ENCODE assay signal across 9 cellular contexts in the genomic region with DNA sequence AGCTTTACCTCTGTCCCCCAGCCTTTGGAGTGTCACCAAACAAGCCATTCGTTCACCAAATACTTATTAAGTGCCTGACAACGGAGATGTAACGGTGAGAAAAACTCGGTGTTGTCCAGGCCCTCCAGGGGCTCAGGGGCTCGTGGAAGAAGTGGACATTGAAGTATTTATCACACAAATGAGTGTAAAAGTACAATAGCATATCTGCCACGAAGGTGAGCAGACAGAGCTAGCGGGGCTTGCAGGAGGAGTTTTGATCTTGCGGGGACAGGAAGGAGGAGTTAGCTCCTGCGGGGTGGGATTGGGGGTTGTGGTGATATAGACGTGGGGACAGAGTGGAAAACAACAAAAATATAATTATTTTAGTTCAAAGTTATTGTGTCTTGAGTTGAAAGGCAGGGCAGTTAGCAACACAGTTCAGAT. TPM values are rescaled to one million over a fixed set of nuclear protein-coding genes. Genes with fewer than 3 reads are reported as not detected.
DNase-seq lines count a peak whose midpoint lies in the region; ATAC-seq and TF ChIP-seq lines count a peak whose summit lies in the region.
"Not testable (repeated sequence)": the region's sequence is repeated elsewhere in the genome, so short reads cannot be mapped to it uniquely, and the experiment has no call there.
"Had no signal": no experiment of that assay in that cellular context is flagged by ENCODE, and none has a peak within 500 bp of the region (broad histone marks: within the 10 kb centered on the region; RNA-seq: fewer than 3 reads in every experiment).

No MANE protein-coding gene starts in this region.

- H3K27me3 Mint-ChIP-seq in activated naive CD8-positive, alpha-beta T cell treated with anti-CD3 and anti-CD28 coated beads, Interleukin-2, amount 10 ng/mL, durations not matched to agents 7 days and 5 days; natural killer cell (ENCODE audit: low read depth in 2 of 2); stimulated activated memory B cell treated with anti-CD40 and anti-IgM and Interleukin-4, amounts not matched to agents 10 μg/mL and 1 μg/mL and 100 μg/mL, for 72 hours: not testable (repeated sequence)

- H3K4me1 ChIP-seq in HEK293 (ENCODE audit: control insufficient read depth, insufficient read depth, low read length); endocrine pancreas (ENCODE audit: control insufficient read depth, insufficient read depth, low read length); iPS-18a (ENCODE audit: control insufficient read depth, low read depth, low read length): not testable (repeated sequence)

- TF ChIP-seq CTCF in AG04450 (IDR thresholded peaks at IDR 0.05; ENCODE audit: low read depth, low read length); HEK293 (tag by site-specific recombination; IDR thresholded peaks at IDR 0.05); natural killer cell (IDR thresholded peaks at IDR 0.05): not testable (repeated sequence)

- peak overlapping the region; percentile 96 for H3K4me3 Mint-ChIP-seq in activated naive CD8-positive, alpha-beta T cell treated with anti-CD3 and anti-CD28 coated beads, Interleukin-2, amount 10 ng/mL, durations not matched to agents 7 days and 5 days
- peak overlapping the region; percentile 94 for H3K4me3 Mint-ChIP-seq in natural killer cell
- H3K4me3 Mint-ChIP-seq in stimulated activated memory B cell treated with anti-CD40 and anti-IgM and Interleukin-4, amounts not matched to agents 10 μg/mL and 1 μg/mL and 100 μg/mL, for 72 hours, result peak overlapping the region; percentile 97

- not testable (repeated sequence) for H3K9me3 ChIP-seq in AG04450 (ENCODE audit: control insufficient read depth, insufficient read depth, low read length); HEK293 (ENCODE audit: control insufficient read depth, insufficient read depth, low read depth, low read length); SK-N-MC (ENCODE audit: low read depth, low read length); endocrine pancreas (ENCODE audit: control insufficient read depth, low read length); iPS-18a (ENCODE audit: control insufficient read depth, low read depth, low read length)

- not testable (repeated sequence) for ATAC-seq in activated naive CD8-positive, alpha-beta T cell treated with anti-CD3 and anti-CD28 coated beads, Interleukin-2, amount 10 ng/mL, durations not matched to agents 7 days and 5 days (ENCODE audit: low read depth); natural killer cell; stimulated activated memory B cell treated with anti-CD40 and anti-IgM and Interleukin-4, amounts not matched to agents 10 μg/mL and 1 μg/mL and 100 μg/mL, for 72 hours

- H3K27ac ChIP-seq in AG04450 (ENCODE audit: low read depth, low read length) (peak overlapping the region; percentile 12), HEK293 (ENCODE audit: extremely low read depth, low read depth, low read length) (peak overlapping the region; percentile 60; the same call in 1 of the 2 replicates), iPS-18a (ENCODE audit: low read length) (peak overlapping the region; percentile 53)
- H3K27ac ChIP-seq in SK-N-MC, result not testable (repeated sequence)

- H3K9ac ChIP-seq in SK-N-MC (ENCODE audit: insufficient read length) (peak overlapping the region; percentile 38), endocrine pancreas (ENCODE audit: control insufficient read depth, insufficient read depth, low read length) (peak overlapping the region; percentile 99), iPS-18a (ENCODE audit: low read length) (peak overlapping the region; percentile 81)

- not testable (repeated sequence) for DNase-seq in AG04450 (ENCODE audit: low read depth, low spot score); SK-N-MC (ENCODE audit: low read depth, low spot score); activated naive CD8-positive, alpha-beta T cell treated with anti-CD3 and anti-CD28 coated beads, Interleukin-2, amount 10 ng/mL, durations not matched to agents 7 days and 5 days; natural killer cell

- CTCF ChIA-PET in AG04450 (lab: Charles Lee); HEK293 (lab: Yijun Ruan, JAX): not testable (repeated sequence)

- H3K9me3 Mint-ChIP-seq in activated naive CD8-positive, alpha-beta T cell treated with anti-CD3 and anti-CD28 coated beads, Interleukin-2, amount 10 ng/mL, durations not matched to agents 7 days and 5 days; natural killer cell; stimulated activated memory B cell treated with anti-CD40 and anti-IgM and Interleukin-4, amounts not matched to agents 10 μg/mL and 1 μg/mL and 100 μg/mL, for 72 hours: not testable (repeated sequence)

- H3K4me3 ChIP-seq in AG04450 (ENCODE audit: low read depth, low read length) (peak overlapping the region; percentile 58), HEK293 (ENCODE audit: low read depth, low read length) (peak overlapping the region; percentile 37), SK-N-MC (peak overlapping the region; percentile 90), endocrine pancreas (ENCODE audit: control insufficient read depth, insufficient read depth, low read length) (peak overlapping the region; percentile 74), iPS-18a (ENCODE audit: low read length) (peak overlapping the region; percentile 96)

- H3K27ac Mint-ChIP-seq in activated naive CD8-positive, alpha-beta T cell treated with anti-CD3 and anti-CD28 coated beads, Interleukin-2, amount 10 ng/mL, durations not matched to agents 7 days and 5 days, result peak overlapping the region; percentile 99
- peak overlapping the region; percentile 93 to 98 for H3K27ac Mint-ChIP-seq in natural killer cell
- H3K27ac Mint-ChIP-seq in stimulated activated memory B cell treated with anti-CD40 and anti-IgM and Interleukin-4, amounts not matched to agents 10 μg/mL and 1 μg/mL and 100 μg/mL, for 72 hours, result peak overlapping the region; percentile 94

- intact Hi-C loops in natural killer cell (cut with micrococcal nuclease), result loop anchor here (5.0 kb wide), 1 partner anchor 220 kb away; a partner anchor contains a TSS

- H3K27me3 ChIP-seq in AG04450 (ENCODE audit: control insufficient read depth, insufficient read depth, low read length); endocrine pancreas (ENCODE audit: control insufficient read depth, insufficient read depth, low read length); iPS-18a (ENCODE audit: control insufficient read depth, insufficient read depth, low read length): not testable (repeated sequence)

- not testable (repeated sequence) for H3K36me3 Mint-ChIP-seq in activated naive CD8-positive, alpha-beta T cell treated with anti-CD3 and anti-CD28 coated beads, Interleukin-2, amount 10 ng/mL, durations not matched to agents 7 days and 5 days; natural killer cell; stimulated activated memory B cell treated with anti-CD40 and anti-IgM and Interleukin-4, amounts not matched to agents 10 μg/mL and 1 μg/mL and 100 μg/mL, for 72 hours

- peaks cover 18% of the 10 kb centered on the region for H3K4me1 Mint-ChIP-seq in activated naive CD8-positive, alpha-beta T cell treated with anti-CD3 and anti-CD28 coated beads, Interleukin-2, amount 10 ng/mL, durations not matched to agents 7 days and 5 days
- H3K4me1 Mint-ChIP-seq in natural killer cell, result peaks cover 0 to 15% of the 10 kb centered on the region in 2 donors
- H3K4me1 Mint-ChIP-seq in stimulated activated memory B cell treated with anti-CD40 and anti-IgM and Interleukin-4, amounts not matched to agents 10 μg/mL and 1 μg/mL and 100 μg/mL, for 72 hours, result peaks cover 26% of the 10 kb centered on the region

- not testable (repeated sequence) for H3K36me3 ChIP-seq in HEK293 (ENCODE audit: control insufficient read depth in 2 of 2, insufficient read depth in 1 of 2, low read length in 2 of 2); SK-N-MC (ENCODE audit: insufficient read depth, low read length); endocrine pancreas (ENCODE audit: control insufficient read depth, insufficient read depth, low read length); iPS-18a (ENCODE audit: control insufficient read depth, low read depth, low read length)

- POLR2A ChIA-PET in AG04450 (lab: Yijun Ruan, JAX), result interaction anchor here (0.6 kb wide), 1 partner anchor 776 kb away, joined by 3 read pairs; no protein-coding TSS in a partner anchor
- POLR2A ChIA-PET in HEK293 (lab: Yijun Ruan, JAX), result not testable (repeated sequence)
- POLR2A ChIA-PET in activated naive CD8-positive, alpha-beta T cell treated with anti-CD3 and anti-CD28 coated beads, Interleukin-2, amount 10 ng/mL, durations not matched to agents 7 days and 5 days (lab: Charles Lee), result interaction anchor here (1.6 kb wide), 2 partner anchors 67 to 781 kb away, joined by 4 to 8 read pairs; a partner anchor contains a TSS

TF ChIP-seq in HEK293, 187 proteins besides CTCF, POLR2A, EP300 and RAD21:
- TF ChIP-seq ZNF335 (tag by site-specific recombination; conservative IDR thresholded peaks at IDR 0.05), result peak; percentile 76; the same call in 1 of the 2 replicates

RNA-seq across cellular contexts. Expression of a gene that starts 31.0 kb away (rescaled TPM):
- polyA plus RNA-seq in AG04450 (2011; rRNA removed), result 0.29 TPM in 1 of 2 replicates, not detected in the other
- not detected in 2 replicates for polyA minus RNA-seq in AG04450 (2011; rRNA and poly(A)+ RNA removed)
- 1 to 10 TPM; 1.8 to 2.7 TPM for total RNA-seq in activated naive CD8-positive, alpha-beta T cell treated with anti-CD3 and anti-CD28 coated beads, Interleukin-2, amount 10 ng/mL, durations not matched to agents 7 days and 5 days
- 1 to 10 TPM in 2 of 3 donors, not detected in 1; 1.3 to 1.7 TPM for total RNA-seq in natural killer cell
- total RNA-seq: cardiac septum had no signal

Comparison
In these comparisons a context has a peak if more than half of its experiments do, and no peak if none do; other contexts are left out.
1. H3K4me3 ChIP-seq: peak in every context shown above with its lines; median percentile 96 in iPS-18a; 90 in SK-N-MC; 74 in endocrine pancreas; 58 in AG04450; 37 in HEK293.
2. H3K9ac ChIP-seq: peak in every context shown above with its lines; median percentile 99 in endocrine pancreas; 81 in iPS-18a; 38 in SK-N-MC.